ENCODE assay signal across 28 cellular contexts in the genomic region with DNA sequence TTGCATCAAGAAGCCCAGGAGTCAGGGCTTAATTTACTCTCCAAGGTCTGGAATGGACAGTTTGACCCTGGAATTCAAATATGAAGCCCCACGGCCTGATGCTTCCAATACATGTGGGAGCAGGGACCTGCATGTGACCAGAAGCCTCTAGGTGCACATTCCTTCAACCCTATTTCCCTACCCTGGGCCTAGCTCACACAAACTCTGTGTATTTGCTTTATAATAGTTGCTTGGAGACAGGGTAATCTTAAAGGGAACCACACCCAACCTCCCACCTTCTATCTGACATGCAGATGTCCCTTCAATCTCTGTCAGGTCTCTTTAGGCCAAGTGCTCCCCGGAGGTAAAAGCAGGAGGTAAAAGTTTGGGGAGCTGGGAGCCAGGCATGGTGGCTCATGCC.
"Had no signal": no experiment of that assay in that cellular context is flagged by ENCODE, and none has a peak within 500 bp of the region (broad histone marks: within the 10 kb centered on the region; RNA-seq: fewer than 3 reads in every experiment).

No MANE protein-coding gene starts in this region.

- FAIRE-seq: colon, islet of Langerhans had no signal

- H3K79me2 ChIP-seq: hepatocyte had no signal

- H3K4me3 Mint-ChIP-seq: endodermal cell; naive B cell; natural killer cell treated with Interleukin-12 subunit alpha and Interleukin-12 subunit beta and Interleukin-15 and Interleukin-18, amount 100 ng/mL, for 72 hours; neural progenitor cell; stimulated activated memory B cell treated with anti-CD40 and anti-IgM and Interleukin-4, amounts not matched to agents 10 μg/mL and 1 μg/mL and 100 μg/mL, for 72 hours had no signal

- H3K9ac ChIP-seq: neural progenitor cell had no signal

- H3K4me1 Mint-ChIP-seq: naive B cell; stimulated activated memory B cell treated with anti-CD40 and anti-IgM and Interleukin-4, amounts not matched to agents 10 μg/mL and 1 μg/mL and 100 μg/mL, for 72 hours had no signal

- DNase-seq: dorsolateral prefrontal cortex; effector CD4-positive, alpha-beta T cell; endodermal cell; foreskin keratinocyte; heart left ventricle; left cardiac atrium; left ventricle myocardium superior; lower lobe of right lung; naive B cell; stimulated activated CD4-positive, alpha-beta T cell treated with anti-CD3 and anti-CD28 coated beads, Interleukin-4, amount 100 ng/mL, for 4 hours; stimulated activated naive CD8-positive, alpha-beta T cell treated with anti-CD3 and anti-CD28 coated beads, Interleukin-15, Interleukin-2, amounts not matched to agents 100 U/mL and 50 U/mL, for 24 hours; upper lobe of right lung had no signal

- H2AFZ ChIP-seq: neural progenitor cell had no signal

- H3K36me3 ChIP-seq: gastroesophageal sphincter, heart left ventricle, lower lobe of right lung, neural progenitor cell, prostate gland, right atrium auricular region, spleen, thoracic aorta, tibial nerve, upper lobe of right lung, vagina had no signal

- ATAC-seq: esophagus mucosa; foreskin keratinocyte; gastroesophageal sphincter; heart left ventricle; left cardiac atrium; left ventricle myocardium superior; lower lobe of right lung; natural killer cell treated with Interleukin-12 subunit alpha and Interleukin-12 subunit beta and Interleukin-15 and Interleukin-18, amount 100 ng/mL, for 72 hours; stimulated activated memory B cell treated with anti-CD40 and anti-IgM and Interleukin-4, amounts not matched to agents 10 μg/mL and 1 μg/mL and 100 μg/mL, for 72 hours; stimulated activated naive CD8-positive, alpha-beta T cell treated with anti-CD3 and anti-CD28 coated beads, Interleukin-15, Interleukin-2, amounts not matched to agents 100 U/mL and 50 U/mL, for 24 hours; upper lobe of right lung had no signal

- H3K27me3 Mint-ChIP-seq: stimulated activated memory B cell treated with anti-CD40 and anti-IgM and Interleukin-4, amounts not matched to agents 10 μg/mL and 1 μg/mL and 100 μg/mL, for 72 hours had no signal

- H3K36me3 Mint-ChIP-seq: naive B cell; natural killer cell treated with Interleukin-12 subunit alpha and Interleukin-12 subunit beta and Interleukin-15 and Interleukin-18, amount 100 ng/mL, for 72 hours; neural progenitor cell; stimulated activated memory B cell treated with anti-CD40 and anti-IgM and Interleukin-4, amounts not matched to agents 10 μg/mL and 1 μg/mL and 100 μg/mL, for 72 hours had no signal

- H3K4me1 ChIP-seq: foreskin keratinocyte, lower lobe of right lung had no signal

- H3K27ac ChIP-seq: epithelial cell of prostate, foreskin keratinocyte, heart left ventricle, lower lobe of right lung, neural progenitor cell, right atrium auricular region, skin epidermis, thoracic aorta, tibial nerve, upper lobe of right lung, vagina had no signal

- H3K9me3 Mint-ChIP-seq: endodermal cell; naive B cell; neural progenitor cell; stimulated activated memory B cell treated with anti-CD40 and anti-IgM and Interleukin-4, amounts not matched to agents 10 μg/mL and 1 μg/mL and 100 μg/mL, for 72 hours had no signal

- H3K4me2 ChIP-seq: neural progenitor cell had no signal

- H3K9me3 ChIP-seq: gastroesophageal sphincter, heart left ventricle, lower lobe of right lung, prostate gland, right atrium auricular region, spleen, thoracic aorta, tibial nerve, upper lobe of right lung, vagina had no signal

- H3K27ac Mint-ChIP-seq: endodermal cell; naive B cell; natural killer cell treated with Interleukin-12 subunit alpha and Interleukin-12 subunit beta and Interleukin-15 and Interleukin-18, amount 100 ng/mL, for 72 hours; stimulated activated memory B cell treated with anti-CD40 and anti-IgM and Interleukin-4, amounts not matched to agents 10 μg/mL and 1 μg/mL and 100 μg/mL, for 72 hours had no signal

- H3K27me3 ChIP-seq: dorsolateral prefrontal cortex, foreskin keratinocyte, gastroesophageal sphincter, heart left ventricle, hepatocyte, neural progenitor cell, right atrium auricular region, spleen, tibial nerve, upper lobe of right lung, vagina had no signal

- H3K4me3 ChIP-seq: dorsolateral prefrontal cortex, gastroesophageal sphincter, heart left ventricle, hepatocyte, lower lobe of right lung, neural progenitor cell, prostate gland, right atrium auricular region, skin epidermis, spleen, thoracic aorta, tibial nerve, upper lobe of right lung, vagina had no signal
